8 cellular contexts compared by ENCODE assay signal in genomic region chr6:27478141-27478705, GRCh38. TPM values are rescaled to one million over a fixed set of nuclear protein-coding genes. Genes with fewer than 3 reads are reported as not detected.
DNase-seq lines count a peak whose midpoint lies in the region; ATAC-seq and TF ChIP-seq lines count a peak whose summit lies in the region.

No MANE protein-coding gene starts in this region.

- POLR2A ChIA-PET in BJ (lab: Charles Lee) = interaction anchor here (0.7 kb wide), 1 partner anchor 886 kb away, joined by 3 read pairs; no protein-coding TSS in a partner anchor

- CTCF ChIA-PET in BJ (lab: Yijun Ruan, JAX) = interaction anchor here (1.0 to 2.2 kb wide), 3 partner anchors 41 to 318 kb away, joined by 3 to 6 read pairs (median 3); no protein-coding TSS in a partner anchor

- DNase-seq in BJ (ENCODE audit: low read depth) (no peak), ascending aorta (ENCODE audit: low spot score in 2 of 2) (no peak), left lung (no peak), aorta (no peak), NCI-H2196 treated with DMSO at 0.1 percent for 48 hours (lab: John Stamatoyannopoulos, UW; ENCODE audit: unreplicated experiment) (no peak)
- DNase-seq in activated CD4-positive, alpha-beta T cell treated with anti-CD3 and anti-CD28 coated beads, Interleukin-2, amount 50 U/mL, for 48 hours = no peak

- H3K36me3 ChIP-seq in BJ (ENCODE audit: control insufficient read depth, insufficient read depth, low read length) (no peaks in the 10 kb centered on the region), ascending aorta (no peaks in the 10 kb centered on the region), left lung (no peaks in the 10 kb centered on the region), aorta (ENCODE audit: control insufficient read depth in 1 of 2, insufficient read depth in 2 of 2, low read length in 1 of 2) (no peaks in the 10 kb centered on the region)

- intact Hi-C loops in ascending aorta (cut with DNase I) (loop anchor here (2.0 to 10.0 kb wide), 9 partner anchors 25 to 1456 kb away; partner anchors contain the start of gene ABT1), left lung (cut with DNase I) (no loop called here), aorta (cut with DNase I) (loop anchor here (5.0 to 10.0 kb wide), 7 partner anchors 91 to 1283 kb away; partner anchors contain the start of gene ZNF391 (in 1 of the 2))

- H3K27me3 ChIP-seq in BJ (ENCODE audit: control insufficient read depth, insufficient read depth, low read length) (no peaks in the 10 kb centered on the region), ascending aorta (no peaks in the 10 kb centered on the region), left lung (no peaks in the 10 kb centered on the region), aorta (ENCODE audit: control insufficient read depth in 1 of 2, insufficient read depth in 2 of 2, low read length in 1 of 2) (no peaks in the 10 kb centered on the region)

- TF ChIP-seq CTCF in BJ (IDR thresholded peaks at IDR 0.05; ENCODE audit: insufficient read depth, low read depth, low read length) (no peak), ascending aorta (IDR thresholded peaks at IDR 0.05) (no peak), left lung (IDR thresholded peaks at IDR 0.05) (no peak)

- H3K4me1 ChIP-seq in ascending aorta (no peaks in the 10 kb centered on the region), left lung (peaks cover 0 to 11% of the 10 kb centered on the region in 2 donors), aorta (ENCODE audit: control insufficient read depth in 1 of 2, insufficient read depth in 2 of 2, low read length in 2 of 2) (no peaks in the 10 kb centered on the region)

- 12 to 16% methylated on average over 12 of the region's 12 CpGs for WGBS in aorta, 2 donors

- no peaks in the 10 kb centered on the region for H3K9me3 ChIP-seq in ascending aorta
- H3K9me3 ChIP-seq in left lung = no peaks in the 10 kb centered on the region
- H3K9me3 ChIP-seq in aorta (ENCODE audit: control insufficient read depth, low read length) = no peaks in the 10 kb centered on the region

- H3K4me3 ChIP-seq in BJ (ENCODE audit: low read depth, low read length) (peak overlapping the region; percentile 67), ascending aorta (peak overlapping the region; percentile 77 to 94), left lung (peak overlapping the region; percentile 56), aorta (ENCODE audit: low read length in 2 of 2) (peak overlapping the region; percentile 93 to 100)

- ATAC-seq in GM19467 (IDR thresholded peaks at IDR 0.05; ENCODE audit: unreplicated experiment) (peak; percentile 14), HG03565 (IDR thresholded peaks at IDR 0.05; ENCODE audit: unreplicated experiment) (peak; percentile 6), left lung (peak; percentile 6), aorta (ENCODE audit: low FRiP score) (peak; percentile 12)

- peak overlapping the region; percentile 98 to 99 for H3K27ac ChIP-seq in ascending aorta
- H3K27ac ChIP-seq in left lung = peak overlapping the region; percentile 94 to 99
- peak overlapping the region; percentile 61 to 100 for H3K27ac ChIP-seq in aorta (ENCODE audit: low read depth in 1 of 2, low read length in 2 of 2)

RNA-seq across cellular contexts. Expression of gene ZNF184, which starts 5.3 kb away (rescaled TPM):
- 1.8 and 3.4 TPM in 2 replicates for polyA plus RNA-seq in BJ (2011; rRNA removed)
- 2.3 and 2.9 TPM in 2 replicates for polyA minus RNA-seq in BJ (2011; rRNA and poly(A)+ RNA removed)
- total RNA-seq in ascending aorta = 2.1 TPM
- 1 to 10 TPM; 6.0 TPM for total RNA-seq in left lung
- 1 to 10 TPM; 5.3 to 8.0 TPM for total RNA-seq in aorta
- 1 to 10 TPM; 2.3 to 2.5 TPM for polyA plus RNA-seq in aorta

Comparison
In these comparisons a context has a peak if more than half of its experiments do, and no peak if none do; other contexts are left out.
1. intact Hi-C loops: an anchor here in ascending aorta (2.0 to 10.0 kb wide) and aorta (5.0 to 10.0 kb wide); none called in left lung.